ENCODE assay signal across 1 cellular context in the genomic region with DNA sequence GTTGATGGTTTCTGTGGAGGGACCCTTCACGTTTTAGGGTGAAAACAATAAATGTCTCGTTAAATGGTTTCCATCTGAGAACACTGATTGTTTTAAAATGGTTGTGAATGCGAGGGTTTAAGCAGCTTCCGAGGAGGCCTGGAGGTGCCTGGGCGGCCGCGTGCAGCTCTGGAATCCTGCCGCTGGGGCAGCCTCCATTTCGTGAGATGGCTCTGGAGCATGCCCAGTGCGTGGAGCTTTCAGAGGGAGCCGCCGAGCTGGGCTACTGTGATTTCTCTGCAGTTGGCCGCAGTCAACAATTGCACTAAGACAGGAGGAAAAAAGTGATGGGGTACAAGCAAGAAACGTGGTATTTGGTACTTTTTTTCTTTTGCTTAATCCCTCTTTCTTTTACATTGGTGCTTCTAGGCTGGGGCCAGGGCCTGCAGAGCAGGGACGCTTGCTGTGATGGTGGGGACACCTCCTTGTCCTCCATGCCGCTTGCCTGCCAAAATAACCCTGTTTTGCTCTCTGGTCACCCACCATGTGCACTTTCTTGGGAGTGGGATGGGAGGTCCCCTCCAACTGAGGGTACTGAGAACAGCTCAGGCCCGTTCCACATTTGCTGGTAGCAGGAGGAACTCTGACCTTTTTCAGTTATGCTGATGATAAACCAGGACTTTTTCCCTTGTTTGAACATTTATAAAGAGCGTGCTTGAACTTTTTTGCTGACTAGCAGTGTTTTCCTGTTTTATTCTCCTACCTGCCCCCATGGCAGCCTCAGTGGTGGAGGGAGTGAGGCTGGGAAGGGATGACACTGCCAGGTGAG.
TF ChIP-seq lines count a peak whose summit lies in the region.

No MANE protein-coding gene starts in this region.

TF ChIP-seq in endothelial cell of umbilical vein, 7 proteins besides CTCF, POLR2A, EP300 and RAD21:
- no peak for TF ChIP-seq POLR2AphosphoS5 (IDR thresholded peaks at IDR 0.05; ENCODE audit: insufficient read depth, low read depth, low read length)
- no peak for TF ChIP-seq GATA2 (IDR thresholded peaks at IDR 0.05; ENCODE audit: insufficient read depth, insufficient read length, low read depth, low read length)
- no peak for TF ChIP-seq EZH2 (IDR thresholded peaks at IDR 0.05; ENCODE audit: borderline replicate concordance, low read depth, low read length, severe bottlenecking)
- TF ChIP-seq, protein P1, sequence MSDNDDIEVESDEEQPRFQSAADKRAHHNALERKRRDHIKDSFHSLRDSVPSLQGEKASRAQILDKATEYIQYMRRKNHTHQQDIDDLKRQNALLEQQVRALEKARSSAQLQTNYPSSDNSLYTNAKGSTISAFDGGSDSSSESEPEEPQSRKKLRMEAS (IDR thresholded peaks at IDR 0.05; ENCODE audit: insufficient read depth, insufficient read length), result no peak
- no peak for TF ChIP-seq JUN (IDR thresholded peaks at IDR 0.05; ENCODE audit: borderline replicate concordance, insufficient read depth, insufficient read length, low read depth)
